In genomic region chr22:46430961-46431838, GRCh38 we compare ENCODE assay signal across 16 cellular contexts.
DNase-seq lines count a peak whose midpoint lies in the region; ATAC-seq and TF ChIP-seq lines count a peak whose summit lies in the region.
"Had no signal": no experiment of that assay in that cellular context is flagged by ENCODE, and none has a peak within 500 bp of the region (broad histone marks: within the 10 kb centered on the region; RNA-seq: fewer than 3 reads in every experiment).

No MANE protein-coding gene starts in this region.

- TF ChIP-seq CTCF in endodermal cell (conservative IDR thresholded peaks at IDR 0.05) = no peak

- 94 to 98% methylated on average over 24 to 34 of the region's 34 CpGs for WGBS in endodermal cell (ENCODE audit: insufficient coverage in 1 of 2, insufficient read length in 1 of 2), 2 experiments

- H3K36me3 ChIP-seq in endodermal cell (ENCODE audit: control insufficient read depth, insufficient read depth, low read length) = peaks cover 4% of the 10 kb centered on the region
- H3K36me3 ChIP-seq: ascending aorta, SJCRH30 had no signal

- H3K4me1 ChIP-seq in endodermal cell (ENCODE audit: control insufficient read depth, insufficient read depth, low read length) = no peaks in the 10 kb centered on the region
- H3K4me1 ChIP-seq: ascending aorta, SJCRH30 had no signal

- no peak overlapping the region for H3K4me3 ChIP-seq in endodermal cell (ENCODE audit: low read length)
- H3K4me3 ChIP-seq: SJCRH30 had no signal

- H3K9me3 ChIP-seq in endodermal cell (ENCODE audit: control insufficient read depth, low read length) = peaks cover under 1% of the 10 kb centered on the region
- H3K9me3 ChIP-seq: ascending aorta, SJCRH30 had no signal

- no peaks in the 10 kb centered on the region for H3K27me3 Mint-ChIP-seq in activated naive CD4-positive, alpha-beta T cell treated with anti-CD3 and anti-CD28 coated beads, Interleukin-2, amount 10 ng/mL, durations not matched to agents 7 days and 5 days
- H3K27me3 Mint-ChIP-seq in IgD-negative memory B cell (peaks cover 1% of the 10 kb centered on the region), endodermal cell (ENCODE audit: insufficient read depth) (no peaks in the 10 kb centered on the region)

- H3K36me3 Mint-ChIP-seq in activated naive CD4-positive, alpha-beta T cell treated with anti-CD3 and anti-CD28 coated beads, Interleukin-2, amount 10 ng/mL, durations not matched to agents 7 days and 5 days = peaks cover 1% of the 10 kb centered on the region
- H3K36me3 Mint-ChIP-seq in IgD-negative memory B cell (peaks cover 8% of the 10 kb centered on the region), endodermal cell (ENCODE audit: low read depth) (peaks cover 36% of the 10 kb centered on the region)
- no peaks in the 10 kb centered on the region for H3K36me3 Mint-ChIP-seq in stimulated activated effector memory CD8-positive, alpha-beta T cell treated with anti-CD3 and anti-CD28 coated beads, Interleukin-12 subunit alpha, Interleukin-12 subunit beta, amount 100 ng/mL, for 72 hours

- H3K27ac ChIP-seq in endodermal cell (ENCODE audit: low read depth, low read length) = no peak overlapping the region
- H3K27ac ChIP-seq: ascending aorta, SJCRH30 had no signal

- peak overlapping the region; percentile 91 for H3K27ac Mint-ChIP-seq in activated naive CD4-positive, alpha-beta T cell treated with anti-CD3 and anti-CD28 coated beads, Interleukin-2, amount 10 ng/mL, durations not matched to agents 7 days and 5 days
- H3K27ac Mint-ChIP-seq in IgD-negative memory B cell (peak overlapping the region; percentile 39 to 98 (median 98)), endodermal cell (peak overlapping the region; percentile 42)
- peak overlapping the region; percentile 93 for H3K27ac Mint-ChIP-seq in stimulated activated effector memory CD8-positive, alpha-beta T cell treated with anti-CD3 and anti-CD28 coated beads, Interleukin-12 subunit alpha, Interleukin-12 subunit beta, amount 100 ng/mL, for 72 hours

- no peak overlapping the region for H3K9ac ChIP-seq in endodermal cell (ENCODE audit: extremely low read depth, low read length, poor library complexity, severe bottlenecking)

- CTCF ChIA-PET in activated naive CD4-positive, alpha-beta T cell treated with anti-CD3 and anti-CD28 coated beads, Interleukin-2, amount 10 ng/mL, durations not matched to agents 7 days and 5 days (lab: Charles Lee) = no interaction called here

- no peak for DNase-seq in activated naive CD4-positive, alpha-beta T cell treated with anti-CD3 and anti-CD28 coated beads, Interleukin-2, amount 10 ng/mL, durations not matched to agents 7 days and 5 days
- DNase-seq in activated naive CD4-positive, alpha-beta T cell (lab: John Stamatoyannopoulos, UW) = no peak
- DNase-seq in endodermal cell = no peak
- no peak for DNase-seq in stimulated activated effector memory CD8-positive, alpha-beta T cell treated with anti-CD3 and anti-CD28 coated beads, Interleukin-12 subunit alpha, Interleukin-12 subunit beta, amount 100 ng/mL, for 72 hours (ENCODE audit: low spot score in 2 of 2)
- DNase-seq in GF-D8 (lab: John Stamatoyannopoulos, UW) = no peak
- DNase-seq: activated CD4-positive, alpha-beta T cell treated with anti-CD3 and anti-CD28 coated beads for 48 hours; hypothalamus; IMR-90; NCI-H2081 treated with DMSO at 0.1 percent for 48 hours; NCI-H510A; SJCRH30; T1000 had no signal

- peaks cover 15% of the 10 kb centered on the region for H3K4me1 Mint-ChIP-seq in activated naive CD4-positive, alpha-beta T cell treated with anti-CD3 and anti-CD28 coated beads, Interleukin-2, amount 10 ng/mL, durations not matched to agents 7 days and 5 days
- peaks cover 11 to 22% (median 16%) of the 10 kb centered on the region in 3 donors for H3K4me1 Mint-ChIP-seq in IgD-negative memory B cell
- no peaks in the 10 kb centered on the region for H3K4me1 Mint-ChIP-seq in endodermal cell
- peaks cover 13% of the 10 kb centered on the region for H3K4me1 Mint-ChIP-seq in stimulated activated effector memory CD8-positive, alpha-beta T cell treated with anti-CD3 and anti-CD28 coated beads, Interleukin-12 subunit alpha, Interleukin-12 subunit beta, amount 100 ng/mL, for 72 hours

- H3K4me3 Mint-ChIP-seq in activated naive CD4-positive, alpha-beta T cell treated with anti-CD3 and anti-CD28 coated beads, Interleukin-2, amount 10 ng/mL, durations not matched to agents 7 days and 5 days = no peak overlapping the region
- H3K4me3 Mint-ChIP-seq in IgD-negative memory B cell (peak overlapping the region; percentile 22 to 97 (median 90)), endodermal cell (no peak overlapping the region)
- H3K4me3 Mint-ChIP-seq in stimulated activated effector memory CD8-positive, alpha-beta T cell treated with anti-CD3 and anti-CD28 coated beads, Interleukin-12 subunit alpha, Interleukin-12 subunit beta, amount 100 ng/mL, for 72 hours = peak overlapping the region; percentile 70

- H3K9me3 Mint-ChIP-seq in activated naive CD4-positive, alpha-beta T cell treated with anti-CD3 and anti-CD28 coated beads, Interleukin-2, amount 10 ng/mL, durations not matched to agents 7 days and 5 days = peaks cover under 1% of the 10 kb centered on the region
- H3K9me3 Mint-ChIP-seq in IgD-negative memory B cell (no peaks in the 10 kb centered on the region), endodermal cell (peaks cover 1% of the 10 kb centered on the region)
- H3K9me3 Mint-ChIP-seq in stimulated activated effector memory CD8-positive, alpha-beta T cell treated with anti-CD3 and anti-CD28 coated beads, Interleukin-12 subunit alpha, Interleukin-12 subunit beta, amount 100 ng/mL, for 72 hours = no peaks in the 10 kb centered on the region

- ATAC-seq in stimulated activated effector memory CD8-positive, alpha-beta T cell treated with anti-CD3 and anti-CD28 coated beads, Interleukin-12 subunit alpha, Interleukin-12 subunit beta, amount 100 ng/mL, for 72 hours = no peak
- no peak for ATAC-seq in HG03196 (IDR thresholded peaks at IDR 0.05; ENCODE audit: unreplicated experiment)
- ATAC-seq in HG03045 (IDR thresholded peaks at IDR 0.05; ENCODE audit: unreplicated experiment) = no peak

- H3K27me3 ChIP-seq in endodermal cell (ENCODE audit: control insufficient read depth, insufficient read depth, low read length, poor library complexity, severe bottlenecking) = no peaks in the 10 kb centered on the region
- H3K27me3 ChIP-seq: ascending aorta had no signal

Comparison
In these comparisons a context has a peak if more than half of its experiments do, and no peak if none do; other contexts are left out.
1. H3K27ac Mint-ChIP-seq: peak in every context shown above with its lines; median percentile 98 in IgD-negative memory B cell; 93 in stimulated activated effector memory CD8-positive, alpha-beta T cell treated with anti-CD3 and anti-CD28 coated beads, Interleukin-12 subunit alpha, Interleukin-12 subunit beta, amount 100 ng/mL, for 72 hours; 91 in activated naive CD4-positive, alpha-beta T cell treated with anti-CD3 and anti-CD28 coated beads, Interleukin-2, amount 10 ng/mL, durations not matched to agents 7 days and 5 days; 42 in endodermal cell.
2. H3K4me3 Mint-ChIP-seq: peak in IgD-negative memory B cell (4 of 4) and stimulated activated effector memory CD8-positive, alpha-beta T cell treated with anti-CD3 and anti-CD28 coated beads, Interleukin-12 subunit alpha, Interleukin-12 subunit beta, amount 100 ng/mL, for 72 hours (single experiment); none in activated naive CD4-positive, alpha-beta T cell treated with anti-CD3 and anti-CD28 coated beads, Interleukin-2, amount 10 ng/mL, durations not matched to agents 7 days and 5 days (single experiment) and endodermal cell (single experiment).